In genomic region chr1:8384577-8384976, GRCh38 we compare ENCODE assay signal across 13 cellular contexts.
DNase-seq lines count a peak whose midpoint lies in the region; ATAC-seq lines count a peak whose summit lies in the region.
"Had no signal": no experiment of that assay in that cellular context is flagged by ENCODE, and none has a peak within 500 bp of the region (broad histone marks: within the 10 kb centered on the region; RNA-seq: fewer than 3 reads in every experiment).

No MANE protein-coding gene starts in this region.

- CTCF ChIA-PET in activated CD4-positive, alpha-beta memory T cell treated with anti-CD3 and anti-CD28 coated beads for 36 hours (lab: Charles Lee): no interaction called here

- H3K27me3 Mint-ChIP-seq in activated CD4-positive, alpha-beta memory T cell treated with anti-CD3 and anti-CD28 coated beads for 36 hours: no peaks in the 10 kb centered on the region

- no peak overlapping the region for H3K4me3 Mint-ChIP-seq in activated CD4-positive, alpha-beta memory T cell treated with anti-CD3 and anti-CD28 coated beads for 36 hours

- POLR2A ChIA-PET in activated CD4-positive, alpha-beta memory T cell treated with anti-CD3 and anti-CD28 coated beads for 36 hours (lab: Charles Lee): no interaction called here

- intact Hi-C loops in activated CD4-positive, alpha-beta memory T cell treated with anti-CD3 and anti-CD28 coated beads for 36 hours (cut with micrococcal nuclease): loop anchor here (5.0 kb wide), 1 partner anchor 38 kb away; no protein-coding TSS in a partner anchor
- intact Hi-C loops in Right ventricle myocardium superior (cut with DNase I): no loop called here

- peak overlapping the region; percentile 55 for H3K27ac Mint-ChIP-seq in activated CD4-positive, alpha-beta memory T cell treated with anti-CD3 and anti-CD28 coated beads for 36 hours

- peak; percentile 44 for ATAC-seq in Right ventricle myocardium superior (ENCODE audit: poor library complexity)
- no peak for ATAC-seq in GM21786 (IDR thresholded peaks at IDR 0.05; ENCODE audit: unreplicated experiment)

- peaks cover 80% of the 10 kb centered on the region for H3K4me1 Mint-ChIP-seq in activated CD4-positive, alpha-beta memory T cell treated with anti-CD3 and anti-CD28 coated beads for 36 hours (ENCODE audit: low read depth)

- peaks cover 18% of the 10 kb centered on the region for H3K36me3 Mint-ChIP-seq in activated CD4-positive, alpha-beta memory T cell treated with anti-CD3 and anti-CD28 coated beads for 36 hours

- no peaks in the 10 kb centered on the region for H3K9me3 Mint-ChIP-seq in activated CD4-positive, alpha-beta memory T cell treated with anti-CD3 and anti-CD28 coated beads for 36 hours

- DNase-seq in EL: peak; percentile 15
- DNase-seq in activated CD4-positive, alpha-beta memory T cell treated with anti-CD3 and anti-CD28 coated beads for 36 hours: no peak
- no peak for DNase-seq in Right ventricle myocardium superior
- DNase-seq in pons (ENCODE audit: low spot score): peak; percentile 52
- no peak for DNase-seq in stimulated activated CD4-positive, alpha-beta T cell treated with anti-CD3 and anti-CD28 coated beads, Interleukin-4, amount 100 ng/mL, for 1 hour
- no peak for DNase-seq in GF-D8 (lab: John Stamatoyannopoulos, UW)
- DNase-seq in NCI-H187 (lab: John Stamatoyannopoulos, UW): no peak
- DNase-seq: activated effector memory CD4-positive, alpha-beta T cell treated with anti-CD3 and anti-CD28 coated beads, Interleukin-2, amount 50 U/mL, for 16 hours; Caco-2; MG63; NCI-H524 treated with DMSO at 0.1 percent for 48 hours; transverse colon had no signal

Comparison
In these comparisons a context has a peak if more than half of its experiments do, and no peak if none do; other contexts are left out.
1. DNase-seq: peak in EL (single experiment) and pons (single experiment); none in activated CD4-positive, alpha-beta memory T cell treated with anti-CD3 and anti-CD28 coated beads for 36 hours (single experiment), Right ventricle myocardium superior (single experiment), stimulated activated CD4-positive, alpha-beta T cell treated with anti-CD3 and anti-CD28 coated beads, Interleukin-4, amount 100 ng/mL, for 1 hour (single experiment), GF-D8 (single experiment) and NCI-H187 (0 of 2).